In genomic region chr1:8629241-8630091, GRCh38 we compare ENCODE assay signal across 8 cellular contexts.
DNase-seq lines count a peak whose midpoint lies in the region; ATAC-seq, FAIRE-seq and TF ChIP-seq lines count a peak whose summit lies in the region.

No MANE protein-coding gene starts in this region.

- H3K27ac ChIP-seq in SJSA1 (peak overlapping the region; percentile 58), heart right ventricle (peak overlapping the region in 8 of 10 donors; percentile 14 to 70 (median 53)), small intestine (ENCODE audit: low read depth in 1 of 2, low read length in 1 of 2) (peak overlapping the region in 1 of 2 donors; percentile 30), brain microvascular endothelial cell (no peak overlapping the region)

- no peak for FAIRE-seq in small intestine (lab: Jason Lieb, UNC)

- DNase-seq in DMS79 treated with DMSO at 0.1 percent for 48 hours (lab: John Stamatoyannopoulos, UW): peak; percentile 59
- peak in 1 of 2 experiments; percentile 61 for DNase-seq in SJSA1 (ENCODE audit: low read depth in 1 of 2, low spot score in 2 of 2)
- no peak for DNase-seq in heart right ventricle
- DNase-seq in DMS 273 (lab: John Stamatoyannopoulos, UW; ENCODE audit: unreplicated experiment): no peak
- no peak for DNase-seq in small intestine
- DNase-seq in brain microvascular endothelial cell: no peak

- H3K9me3 ChIP-seq in SJSA1 (replicated peaks) (no peaks in the 10 kb centered on the region), heart right ventricle (no peaks in the 10 kb centered on the region), small intestine (ENCODE audit: control insufficient read depth, low read depth) (no peaks in the 10 kb centered on the region)

- in situ Hi-C loops in brain microvascular endothelial cell (cut with HindIII; ENCODE audit: low pct_ligation_motif_present, low sequenced_read_pairs): no loop called here

- TF ChIP-seq CTCF in heart right ventricle (IDR thresholded peaks at IDR 0.05) (no peak), brain microvascular endothelial cell (IDR thresholded peaks at IDR 0.05; ENCODE audit: low read depth, low read length, missing control alignments) (no peak)

- H3K27me3 ChIP-seq in SJSA1 (replicated peaks) (no peaks in the 10 kb centered on the region), heart right ventricle (no peaks in the 10 kb centered on the region), small intestine (ENCODE audit: control insufficient read depth in 2 of 2, insufficient read depth in 2 of 2, low read length in 2 of 2) (no peaks in the 10 kb centered on the region), brain microvascular endothelial cell (replicated peaks) (no peaks in the 10 kb centered on the region)

- no peaks in the 10 kb centered on the region for H3K36me3 ChIP-seq in SJSA1
- H3K36me3 ChIP-seq in heart right ventricle: peaks cover 0 to 5% (median 0%) of the 10 kb centered on the region in 9 donors
- H3K36me3 ChIP-seq in small intestine (ENCODE audit: control insufficient read depth in 2 of 2, insufficient read depth in 2 of 2, low read length in 2 of 2): no peaks in the 10 kb centered on the region
- H3K36me3 ChIP-seq in brain microvascular endothelial cell (replicated peaks): no peaks in the 10 kb centered on the region

- ATAC-seq in GM19397 (IDR thresholded peaks at IDR 0.05; ENCODE audit: unreplicated experiment): peak; percentile 70
- peak; percentile 64 for ATAC-seq in HG03342 (IDR thresholded peaks at IDR 0.05; ENCODE audit: unreplicated experiment)
- ATAC-seq in heart right ventricle: peak; percentile 28 to 89 (median 80)

- 60 to 67% methylated on average over 7 of the region's 7 CpGs for WGBS in heart right ventricle, 2 donors
- WGBS in small intestine, 3 donors: 65 to 84% (median 78%) methylated on average over 7 of the region's 7 CpGs

- no peak overlapping the region for H3K4me3 ChIP-seq in SJSA1
- H3K4me3 ChIP-seq in heart right ventricle: no peak overlapping the region
- H3K4me3 ChIP-seq in small intestine (ENCODE audit: low read depth in 1 of 2, low read length in 2 of 2): no peak overlapping the region
- no peak overlapping the region for H3K4me3 ChIP-seq in brain microvascular endothelial cell (ENCODE audit: low read depth, low read length)

- H3K4me1 ChIP-seq in SJSA1 (replicated peaks): peaks cover 73% of the 10 kb centered on the region
- peaks cover 7 to 74% (median 60%) of the 10 kb centered on the region in 9 donors for H3K4me1 ChIP-seq in heart right ventricle
- H3K4me1 ChIP-seq in small intestine (ENCODE audit: control insufficient read depth in 2 of 2, insufficient read depth in 1 of 2, low read depth in 1 of 2, low read length in 1 of 2): no peaks in the 10 kb centered on the region

- intact Hi-C loops in heart right ventricle (cut with DNase I): no loop called here
